In the genomic region with DNA sequence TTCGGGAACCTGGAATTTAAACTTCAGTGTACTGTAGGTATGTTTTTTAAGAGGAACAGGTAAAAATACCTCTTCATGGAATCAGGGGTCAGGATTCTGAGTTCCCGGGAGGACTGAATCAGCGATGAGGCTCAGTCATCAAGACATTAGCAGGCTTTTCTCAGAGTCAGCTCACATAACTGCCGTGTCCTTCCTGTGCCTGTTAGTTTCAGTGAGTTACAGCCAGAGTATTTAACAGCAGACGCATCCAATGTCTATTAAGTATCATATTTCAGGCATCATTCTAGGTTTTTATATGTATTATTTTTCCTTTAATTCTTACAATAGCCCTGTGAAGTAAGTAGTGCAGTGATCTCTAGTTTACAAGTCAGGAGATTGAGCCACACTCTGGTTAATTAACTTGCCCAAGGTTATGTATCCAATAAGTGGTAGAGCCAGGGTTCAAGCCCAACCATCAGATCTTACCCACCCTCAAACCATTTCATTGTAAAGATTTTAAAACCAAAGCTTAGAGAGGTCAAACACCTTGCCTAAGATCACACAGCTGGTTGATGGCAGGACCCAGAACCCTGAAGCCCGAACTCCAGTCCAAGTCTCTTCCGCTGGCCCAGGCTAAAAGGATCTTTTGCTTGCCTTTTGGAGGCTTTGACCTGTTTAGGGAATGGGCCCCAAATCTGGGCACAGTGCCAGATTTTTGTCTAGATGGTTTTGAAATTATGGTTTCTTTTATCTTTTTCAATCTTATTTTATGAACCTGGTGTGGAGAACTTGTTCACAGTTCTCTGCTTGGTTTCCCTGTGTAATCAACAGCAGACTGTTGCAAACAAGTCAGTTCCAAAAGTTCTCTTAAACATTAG, we compare ENCODE assay signal across 15 cellular contexts.
DNase-seq lines count a peak whose midpoint lies in the region; ATAC-seq and TF ChIP-seq lines count a peak whose summit lies in the region.
"Had no signal": no experiment of that assay in that cellular context is flagged by ENCODE, and none has a peak within 500 bp of the region (broad histone marks: within the 10 kb centered on the region; RNA-seq: fewer than 3 reads in every experiment).

No MANE protein-coding gene starts in this region.

- in situ Hi-C loops in brain microvascular endothelial cell (cut with HindIII; ENCODE audit: low pct_ligation_motif_present, low sequenced_read_pairs) = no loop called here

- no peaks in the 10 kb centered on the region for H3K79me1 ChIP-seq in neuronal stem cell (ENCODE audit: low read depth, low read length)

- H3K27ac ChIP-seq in brain microvascular endothelial cell = peak overlapping the region; percentile 77
- H3K27ac ChIP-seq in neuronal stem cell (replicated peaks; ENCODE audit: low read length) = no peak overlapping the region

- H4K8ac ChIP-seq in neuronal stem cell (ENCODE audit: low read depth, low read length) = no peak overlapping the region

- ATAC-seq in left cardiac atrium (no peak), HG03159 (IDR thresholded peaks at IDR 0.05; ENCODE audit: unreplicated experiment) (no peak)
- ATAC-seq: stimulated activated effector memory CD8-positive, alpha-beta T cell treated with anti-CD3 and anti-CD28 coated beads, Interleukin-12 subunit alpha, Interleukin-12 subunit beta, amount 100 ng/mL, for 72 hours had no signal

- H3K4ac ChIP-seq in neuronal stem cell (ENCODE audit: low read length) = no peak overlapping the region

- H4K91ac ChIP-seq in neuronal stem cell (ENCODE audit: low read depth, low read length, poor library complexity) = no peak overlapping the region

- H3K36me3 ChIP-seq in BJ (ENCODE audit: control insufficient read depth, insufficient read depth, low read length) (no peaks in the 10 kb centered on the region), Loucy (ENCODE audit: insufficient read depth, low read length) (no peaks in the 10 kb centered on the region), brain microvascular endothelial cell (replicated peaks) (no peaks in the 10 kb centered on the region), neuronal stem cell (replicated peaks in 1 of 2; ENCODE audit: control insufficient read depth in 2 of 2, insufficient read depth in 2 of 2, low read length in 2 of 2) (no peaks in the 10 kb centered on the region)

- no peak overlapping the region for H3K18ac ChIP-seq in neuronal stem cell (ENCODE audit: low read length)

- H2BK12ac ChIP-seq in neuronal stem cell (ENCODE audit: low read length) = no peak overlapping the region

- no peaks in the 10 kb centered on the region for H3K79me2 ChIP-seq in Loucy (ENCODE audit: insufficient read depth, low read length)

- H3K9ac ChIP-seq in Loucy (ENCODE audit: low read depth, low read length, poor library complexity, severe bottlenecking) (no peak overlapping the region), neuronal stem cell (ENCODE audit: low read depth, low read length, poor library complexity) (no peak overlapping the region)

- TF ChIP-seq CTCF in BJ (IDR thresholded peaks at IDR 0.05; ENCODE audit: insufficient read depth, low read depth, low read length) (no peak), Loucy (conservative IDR thresholded peaks at IDR 0.05; ENCODE audit: low read length) (no peak), brain microvascular endothelial cell (IDR thresholded peaks at IDR 0.05; ENCODE audit: low read depth, low read length, missing control alignments) (no peak)

- H3K27me3 ChIP-seq in BJ (ENCODE audit: control insufficient read depth, insufficient read depth, low read length) = no peaks in the 10 kb centered on the region
- H3K27me3 ChIP-seq in Loucy (ENCODE audit: insufficient read depth, low read length, poor library complexity, severe bottlenecking) = no peaks in the 10 kb centered on the region
- H3K27me3 ChIP-seq in brain microvascular endothelial cell (replicated peaks) = no peaks in the 10 kb centered on the region
- no peaks in the 10 kb centered on the region for H3K27me3 ChIP-seq in neuronal stem cell (ENCODE audit: control insufficient read depth in 3 of 3, insufficient read depth in 3 of 3, low read depth in 1 of 3, low read length in 3 of 3)

- no peak overlapping the region for H3K14ac ChIP-seq in neuronal stem cell (ENCODE audit: low read length)

- H2AFZ ChIP-seq in Loucy (ENCODE audit: low read length) (no peak overlapping the region), neuronal stem cell (ENCODE audit: low read length) (no peak overlapping the region)

- intact Hi-C loops in left cardiac atrium (cut with DNase I) = no loop called here

- no peak overlapping the region for H3K4me3 ChIP-seq in BJ (ENCODE audit: low read depth, low read length)
- no peak overlapping the region for H3K4me3 ChIP-seq in Loucy (ENCODE audit: low read length, poor library complexity, severe bottlenecking)
- no peak overlapping the region for H3K4me3 ChIP-seq in brain microvascular endothelial cell (ENCODE audit: low read depth, low read length)
- H3K4me3 ChIP-seq in neuronal stem cell (ENCODE audit: low read length in 2 of 2) = no peak overlapping the region

- H3K23ac ChIP-seq in neuronal stem cell (ENCODE audit: low read depth, low read length, poor library complexity) = no peak overlapping the region

- H3F3A ChIP-seq in Loucy (ENCODE audit: low read depth) = no peaks in the 10 kb centered on the region

- H2AK5ac ChIP-seq in neuronal stem cell (ENCODE audit: low read depth, low read length) = no peak overlapping the region

- no peaks in the 10 kb centered on the region for H3K9me2 ChIP-seq in Loucy (replicated peaks; ENCODE audit: low read depth, low read length)

- peak overlapping the region; percentile 20 for H3K4me2 ChIP-seq in Loucy (ENCODE audit: low read depth, low read length, poor library complexity, severe bottlenecking)
- H3K4me2 ChIP-seq in neuronal stem cell (ENCODE audit: insufficient read depth, low read length, poor library complexity, severe bottlenecking) = no peak overlapping the region

- H2BK5ac ChIP-seq in neuronal stem cell (ENCODE audit: low read length) = no peak overlapping the region

- POLR2A ChIA-PET in BJ (lab: Charles Lee) = no interaction called here

- WGBS in neuronal stem cell (ENCODE audit: extremely low coverage in 2 of 2, insufficient read length in 2 of 2, insufficient replicate concordance in 1 of 2), 2 donors = no CpG with 5 or more reads among the region's 7 CpGs

- no peak overlapping the region for H2BK120ac ChIP-seq in neuronal stem cell (ENCODE audit: low read depth, low read length)

- CTCF ChIA-PET in BJ (lab: Yijun Ruan, JAX) = interaction anchor here (1.4 kb wide), 2 partner anchors 20 to 45 kb away, joined by 3 to 6 read pairs; no protein-coding TSS in a partner anchor

- no peak overlapping the region for H2BK15ac ChIP-seq in neuronal stem cell (ENCODE audit: low read length)

- DNase-seq in BJ (ENCODE audit: low read depth) = peak; percentile 61
- DNase-seq in brain microvascular endothelial cell = peak; percentile 90
- peak; percentile 66 for DNase-seq in non-pigmented ciliary epithelial cell (ENCODE audit: low read depth)
- no peak for DNase-seq in left cardiac atrium
- DNase-seq in mesenteric fat pad (ENCODE audit: low spot score) = no peak
- no peak for DNase-seq in neuronal stem cell (ENCODE audit: low spot score)
- DNase-seq: activated CD4-positive, alpha-beta memory T cell treated with anti-CD3 and anti-CD28 coated beads, Interleukin-2, amount 10 ng/mL, durations not matched to agents 7 days and 5 days; activated gamma-delta T cell; CD4-positive, CD25-positive, alpha-beta regulatory T cell; erythroblast; MM.1S; T-helper 9 cell had no signal

- peaks cover 8% of the 10 kb centered on the region for H3K4me1 ChIP-seq in Loucy (ENCODE audit: insufficient read depth, low read length, poor library complexity, severe bottlenecking)
- peaks cover 0 to 2% of the 10 kb centered on the region in 2 donors for H3K4me1 ChIP-seq in neuronal stem cell (ENCODE audit: control insufficient read depth in 2 of 2, insufficient read depth in 1 of 2, low read depth in 1 of 2, low read length in 2 of 2)

- H3K9me3 ChIP-seq in Loucy (ENCODE audit: insufficient read depth, low read depth, low read length) = no peaks in the 10 kb centered on the region
- H3K9me3 ChIP-seq in neuronal stem cell (replicated peaks in 1 of 2; ENCODE audit: control insufficient read depth in 2 of 2, insufficient read depth in 1 of 2, low read depth in 1 of 2, low read length in 2 of 2) = no peaks in the 10 kb centered on the region

- H4K20me1 ChIP-seq in Loucy (ENCODE audit: insufficient read depth, low read length, poor library complexity, severe bottlenecking) = no peaks in the 10 kb centered on the region

Comparison
In these comparisons a context has a peak if more than half of its experiments do, and no peak if none do; other contexts are left out.
1. DNase-seq: peak in BJ (single experiment), brain microvascular endothelial cell (single experiment) and non-pigmented ciliary epithelial cell (single experiment); none in left cardiac atrium (single experiment), mesenteric fat pad (single experiment) and neuronal stem cell (single experiment).